In the genomic region with DNA sequence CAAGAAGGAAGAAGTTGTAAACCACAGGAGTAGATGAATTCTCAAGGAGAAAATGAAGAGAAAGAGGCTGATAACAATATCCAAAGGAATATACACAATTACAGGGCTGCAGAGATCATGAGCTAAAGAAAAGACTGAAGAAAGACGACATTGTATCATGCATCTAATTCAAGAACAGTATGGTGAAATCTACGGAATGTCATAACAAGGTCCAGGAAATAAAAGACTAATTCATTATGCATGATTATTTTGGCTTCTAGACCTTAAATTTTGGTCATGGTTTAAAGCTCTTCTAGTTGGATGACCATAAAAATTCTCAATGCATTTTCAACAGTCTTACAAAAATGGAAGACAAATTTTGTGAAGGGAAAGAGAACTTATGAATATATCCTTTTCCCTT, we compare ENCODE assay signal across 15 cellular contexts.
"Had no signal": no experiment of that assay in that cellular context is flagged by ENCODE, and none has a peak within 500 bp of the region (broad histone marks: within the 10 kb centered on the region; RNA-seq: fewer than 3 reads in every experiment).

No MANE protein-coding gene starts in this region.

- H3K36me3 ChIP-seq: esophagus squamous epithelium, right atrium auricular region, transverse colon had no signal

- ATAC-seq: activated T-helper 17 cell treated with anti-CD3 and anti-CD28 coated beads, Interleukin-2, amount 50 U/mL, for 72 hours; left ventricle myocardium superior; stimulated activated naive B cell treated with anti-CD40 and anti-IgM and Interleukin-4, amounts not matched to agents 10 μg/mL and 1 μg/mL and 100 μg/mL, for 72 hours had no signal

- H3K27me3 ChIP-seq: esophagus squamous epithelium, right atrium auricular region, transverse colon had no signal

- H3K9me3 ChIP-seq: esophagus squamous epithelium, right atrium auricular region, transverse colon had no signal

- H3K27ac ChIP-seq: transverse colon had no signal

- DNase-seq: activated CD4-positive, alpha-beta T cell treated with anti-CD3 and anti-CD28 coated beads, Interleukin-2, amount 10 ng/mL, durations not matched to agents 7 days and 5 days; activated CD4-positive, CD25-positive, alpha-beta regulatory T cell; activated naive CD4-positive, alpha-beta T cell treated with anti-CD3 and anti-CD28 coated beads, Interleukin-2, amount 50 U/mL, for 16 hours; activated T-cell treated with anti-CD3 and anti-CD28 coated beads for 4 hours; amygdala; esophagus squamous epithelium; hippocampal formation; left ventricle myocardium superior; posterior cingulate gyrus; stimulated activated CD4-positive, alpha-beta T cell treated with anti-CD3 and anti-CD28 coated beads, Interleukin-1b, Interleukin-23, amount 100 ng/mL, for 48 hours; stimulated activated naive B cell treated with anti-CD40 and anti-IgM and Interleukin-4, amounts not matched to agents 10 μg/mL and 1 μg/mL and 100 μg/mL, for 72 hours; substantia nigra; transverse colon had no signal

- H3K4me3 ChIP-seq: esophagus squamous epithelium, right atrium auricular region, transverse colon had no signal
